8 cellular contexts compared by ENCODE assay signal in the genomic region with DNA sequence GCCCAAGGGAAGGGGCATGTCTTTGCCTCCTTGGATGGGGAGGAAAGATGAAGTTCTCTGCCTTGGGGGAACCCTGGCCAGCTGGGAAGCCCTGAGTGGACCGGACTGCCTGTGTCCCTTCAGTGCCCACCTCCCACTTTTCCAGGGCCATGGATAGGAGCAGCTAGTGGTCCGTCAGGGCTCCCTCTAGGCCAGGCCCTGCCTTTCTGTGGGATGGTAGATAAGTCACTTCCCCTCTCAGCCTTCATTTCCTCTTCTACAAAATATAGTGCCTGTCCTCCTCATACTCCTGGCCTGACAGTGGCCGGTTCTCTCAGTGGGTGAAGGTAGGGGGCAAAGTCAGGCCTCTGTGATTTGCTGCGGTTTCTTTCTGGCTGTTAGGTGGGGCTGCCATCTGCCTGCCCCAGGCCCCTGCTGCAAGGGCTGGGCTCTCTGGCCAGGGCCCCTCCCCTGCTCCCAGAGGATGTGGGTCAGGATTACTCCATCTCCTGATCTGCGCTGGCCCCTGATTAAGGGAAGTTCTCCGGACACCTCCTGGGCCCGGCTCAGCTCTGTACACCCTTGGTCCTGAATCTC.
DNase-seq lines count a peak whose midpoint lies in the region; ATAC-seq, FAIRE-seq and TF ChIP-seq lines count a peak whose summit lies in the region.

No MANE protein-coding gene starts in this region.

- POLR2A ChIA-PET in RWPE1 (lab: Yijun Ruan, JAX; ENCODE audit: low non-redundant PET), result interaction anchor here (0.6 kb wide), 1 partner anchor 52 kb away, joined by 3 read pairs; no protein-coding TSS in a partner anchor

- CTCF ChIA-PET in RWPE1 (lab: Yijun Ruan, JAX), result no interaction called here

- H3K27ac ChIP-seq in RWPE1 (peak overlapping the region; percentile 92), duodenal mucosa (ENCODE audit: low read depth, low read length) (peak overlapping the region; percentile 84)

- DNase-seq in GM18507 (ENCODE audit: extremely low spot score, insufficient read length, low read depth) (no peak), RWPE1 (ENCODE audit: low spot score) (no peak), OCI-M2 (lab: John Stamatoyannopoulos, UW; ENCODE audit: unreplicated experiment) (no peak)

- FAIRE-seq in GM18507 (lab: Jason Lieb, UNC), result peak; percentile 75

- TF ChIP-seq CTCF in RWPE1 (conservative IDR thresholded peaks at IDR 0.05; ENCODE audit: low read depth), result no peak

- H3K4me3 ChIP-seq in duodenal mucosa (ENCODE audit: low read depth in 1 of 2, low read length in 2 of 2) (peak overlapping the region; percentile 83 to 84), mucosa of stomach (ENCODE audit: low read length) (peak overlapping the region; percentile 10)

- H3K36me3 ChIP-seq in duodenal mucosa (ENCODE audit: control insufficient read depth in 1 of 2, insufficient read depth in 2 of 2, low read length in 2 of 2) (no peaks in the 10 kb centered on the region), mucosa of stomach (ENCODE audit: control insufficient read depth, insufficient read depth, low read length) (no peaks in the 10 kb centered on the region)

- ATAC-seq in GM21515 (IDR thresholded peaks at IDR 0.05; ENCODE audit: unreplicated experiment) (no peak), HG03139 (IDR thresholded peaks at IDR 0.05; ENCODE audit: unreplicated experiment) (no peak), HG03159 (IDR thresholded peaks at IDR 0.05; ENCODE audit: unreplicated experiment) (no peak)

- H3K9me3 ChIP-seq in duodenal mucosa (ENCODE audit: control insufficient read depth in 1 of 2, low read length in 2 of 2), result no peaks in the 10 kb centered on the region
- H3K9me3 ChIP-seq in mucosa of stomach (ENCODE audit: control insufficient read depth, low read length), result no peaks in the 10 kb centered on the region

- peak overlapping the region; percentile 71 to 88 for H3K9ac ChIP-seq in duodenal mucosa (ENCODE audit: low read depth in 1 of 2, low read length in 2 of 2)
- peak overlapping the region; percentile 73 for H3K9ac ChIP-seq in mucosa of stomach (ENCODE audit: low read length)

- H3K4me1 ChIP-seq in duodenal mucosa (ENCODE audit: control insufficient read depth in 1 of 2, insufficient read depth in 2 of 2, low read length in 2 of 2) (peaks cover 26 to 48% of the 10 kb centered on the region in 2 donors), mucosa of stomach (ENCODE audit: control insufficient read depth, insufficient read depth, low read length) (peaks cover 8% of the 10 kb centered on the region)

- H3K27me3 ChIP-seq in duodenal mucosa (ENCODE audit: control insufficient read depth in 1 of 2, insufficient read depth in 2 of 2, low read length in 2 of 2) (no peaks in the 10 kb centered on the region), mucosa of stomach (ENCODE audit: control insufficient read depth, insufficient read depth, low read length) (peaks cover 8% of the 10 kb centered on the region)
